ENCODE assay signal across 9 cellular contexts in the genomic region with DNA sequence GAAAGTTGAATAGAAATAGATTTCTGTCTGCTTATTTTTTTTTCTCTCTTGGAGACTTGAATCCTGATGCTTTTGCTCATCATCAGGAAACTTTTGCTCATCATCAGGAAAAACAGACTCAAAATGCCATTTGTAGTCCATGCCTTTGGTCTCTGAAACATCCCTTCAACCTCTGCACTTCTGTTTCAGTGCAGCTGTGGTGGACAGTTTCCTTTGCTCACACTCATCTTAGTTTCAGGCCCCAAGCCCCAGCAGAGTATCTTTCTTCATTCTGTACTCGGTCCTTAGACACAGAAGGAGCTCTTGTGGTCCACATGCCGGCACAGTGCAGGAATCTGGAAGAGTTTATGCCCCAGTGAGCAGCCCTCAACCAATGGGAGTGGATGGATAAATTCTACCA.
DNase-seq lines count a peak whose midpoint lies in the region; ATAC-seq and TF ChIP-seq lines count a peak whose summit lies in the region.
"Had no signal": no experiment of that assay in that cellular context is flagged by ENCODE, and none has a peak within 500 bp of the region (broad histone marks: within the 10 kb centered on the region; RNA-seq: fewer than 3 reads in every experiment).

No MANE protein-coding gene starts in this region.

- TF ChIP-seq CTCF in neural progenitor cell (IDR thresholded peaks at IDR 0.05), result no peak
- no peak for TF ChIP-seq CTCF in tibial nerve (IDR thresholded peaks at IDR 0.05)

- H3K27ac ChIP-seq in neural progenitor cell, result no peak overlapping the region
- H3K27ac ChIP-seq in tibial nerve, result no peak overlapping the region
- H3K27ac ChIP-seq: neutrophil had no signal

- H3K4me1 Mint-ChIP-seq in neural progenitor cell, result no peaks in the 10 kb centered on the region

- H3K4me2 ChIP-seq in neural progenitor cell, result no peak overlapping the region

- H3K4me1 ChIP-seq in neural progenitor cell, result no peaks in the 10 kb centered on the region
- peaks cover 0 to 16% (median 7%) of the 10 kb centered on the region in 4 donors for H3K4me1 ChIP-seq in tibial nerve

- no peak for TF ChIP-seq POLR2A in tibial nerve (IDR thresholded peaks at IDR 0.05)

- no peaks in the 10 kb centered on the region for H3K79me2 ChIP-seq in neural progenitor cell (ENCODE audit: low read depth)

- H3K27me3 Mint-ChIP-seq in neural progenitor cell (ENCODE audit: insufficient read depth, low read depth), result no peaks in the 10 kb centered on the region

- no peak overlapping the region for H3K9ac ChIP-seq in neural progenitor cell

- no peaks in the 10 kb centered on the region for H3K36me3 Mint-ChIP-seq in neural progenitor cell

- no peaks in the 10 kb centered on the region for H3F3A ChIP-seq in neural progenitor cell (ENCODE audit: low read depth)

- no peak overlapping the region for H3K4me3 Mint-ChIP-seq in neural progenitor cell

- H3K27ac Mint-ChIP-seq in neural progenitor cell, result no peak overlapping the region

- H3K4me3 ChIP-seq in neural progenitor cell (no peak overlapping the region), tibial nerve (no peak overlapping the region)

- DNase-seq in neural progenitor cell (ENCODE audit: low spot score) (no peak), tibial nerve (ENCODE audit: low spot score in 2 of 2) (no peak), RKO (ENCODE audit: low spot score) (no peak), mesenteric fat pad (ENCODE audit: low spot score) (no peak)
- DNase-seq: NCI-H2029 treated with DMSO at 0.1 percent for 48 hours had no signal

- 63 to 69% methylated on average over 2 of the region's 2 CpGs for WGBS in tibial nerve, 2 donors

- peak overlapping the region; percentile 57 for H2AFZ ChIP-seq in neural progenitor cell (replicated peaks)

- TF ChIP-seq EP300 in tibial nerve (IDR thresholded peaks at IDR 0.05), result no peak

- ATAC-seq in GM18870 (IDR thresholded peaks at IDR 0.05; ENCODE audit: unreplicated experiment) (peak; percentile 40), GM21576 (IDR thresholded peaks at IDR 0.05; ENCODE audit: unreplicated experiment) (peak; percentile 74), HG03175 (IDR thresholded peaks at IDR 0.05; ENCODE audit: unreplicated experiment) (peak; percentile 60)

- H3K36me3 ChIP-seq in neural progenitor cell (no peaks in the 10 kb centered on the region), tibial nerve (no peaks in the 10 kb centered on the region)
- H3K36me3 ChIP-seq: neutrophil had no signal

- H3K9me3 Mint-ChIP-seq in neural progenitor cell, result peaks cover under 1% of the 10 kb centered on the region

- H4K20me1 ChIP-seq in neural progenitor cell (ENCODE audit: low read depth), result no peaks in the 10 kb centered on the region

- H3K9me3 ChIP-seq in neural progenitor cell (ENCODE audit: low read depth), result no peaks in the 10 kb centered on the region
- H3K9me3 ChIP-seq in tibial nerve, result no peaks in the 10 kb centered on the region
- H3K9me3 ChIP-seq: neutrophil had no signal

- H3K27me3 ChIP-seq in neural progenitor cell, result no peaks in the 10 kb centered on the region
- no peaks in the 10 kb centered on the region for H3K27me3 ChIP-seq in tibial nerve
- H3K27me3 ChIP-seq: neutrophil had no signal
